ENCODE assay signal across 11 cellular contexts in genomic region chr2:202574541-202574940, GRCh38.
DNase-seq lines count a peak whose midpoint lies in the region; ATAC-seq and TF ChIP-seq lines count a peak whose summit lies in the region.
"Had no signal": no experiment of that assay in that cellular context is flagged by ENCODE, and none has a peak within 500 bp of the region (broad histone marks: within the 10 kb centered on the region; RNA-seq: fewer than 3 reads in every experiment).

No MANE protein-coding gene starts in this region.

- H3K36me3 ChIP-seq in GM23248 (ENCODE audit: low read depth) (no peaks in the 10 kb centered on the region), PC-3 (ENCODE audit: low read depth, low read length) (no peaks in the 10 kb centered on the region), neuronal stem cell (replicated peaks in 1 of 2; ENCODE audit: control insufficient read depth in 2 of 2, insufficient read depth in 2 of 2, low read length in 2 of 2) (no peaks in the 10 kb centered on the region)
- H3K36me3 ChIP-seq: Peyer's patch, SJCRH30 had no signal

- H4K20me1 ChIP-seq in GM23248 (ENCODE audit: insufficient read depth) (no peaks in the 10 kb centered on the region), PC-3 (ENCODE audit: low read length) (no peaks in the 10 kb centered on the region)

- H3K79me2 ChIP-seq in GM23248 (ENCODE audit: insufficient read depth), result no peaks in the 10 kb centered on the region
- H3K79me2 ChIP-seq in PC-3 (ENCODE audit: low read length), result no peaks in the 10 kb centered on the region

- H2AFZ ChIP-seq in GM23248, result no peak overlapping the region
- no peak overlapping the region for H2AFZ ChIP-seq in PC-3 (ENCODE audit: low read length)
- no peak overlapping the region for H2AFZ ChIP-seq in neuronal stem cell (ENCODE audit: low read length)

- H3K18ac ChIP-seq in neuronal stem cell (ENCODE audit: low read length), result no peak overlapping the region

- H3K9me3 ChIP-seq in GM23248 (ENCODE audit: low read depth), result no peaks in the 10 kb centered on the region
- H3K9me3 ChIP-seq in PC-3 (ENCODE audit: low read length), result no peaks in the 10 kb centered on the region
- H3K9me3 ChIP-seq in neuronal stem cell (replicated peaks in 1 of 2; ENCODE audit: control insufficient read depth in 2 of 2, insufficient read depth in 1 of 2, low read depth in 1 of 2, low read length in 2 of 2), result peaks cover 0 to 3% of the 10 kb centered on the region in 2 donors
- H3K9me3 ChIP-seq: A549, Peyer's patch, SJCRH30 had no signal

- H3K23ac ChIP-seq in neuronal stem cell (ENCODE audit: low read depth, low read length, poor library complexity), result no peak overlapping the region

- POLR2A ChIA-PET in PC-3 (lab: Charles Lee; ENCODE audit: unreplicated experiment), result no interaction called here

- no peak overlapping the region for H2BK12ac ChIP-seq in neuronal stem cell (ENCODE audit: low read length)

- WGBS in GM23248 (ENCODE audit: low coverage in 1 of 2, low lambda C conversion rate in 2 of 2, missing lambda C conversion rate in 2 of 2), 2 experiments, result 70 to 74% methylated on average over 2 of the region's 2 CpGs
- no CpG with 5 or more reads among the region's 2 CpGs for WGBS in neuronal stem cell (ENCODE audit: extremely low coverage in 2 of 2, insufficient read length in 2 of 2, insufficient replicate concordance in 1 of 2), 2 donors

- H3K4me1 ChIP-seq in GM23248 (ENCODE audit: insufficient read depth), result no peaks in the 10 kb centered on the region
- H3K4me1 ChIP-seq in PC-3 (ENCODE audit: insufficient read depth, low read length), result no peaks in the 10 kb centered on the region; the same call in 1 of the 2 replicates
- peaks cover 0 to 3% of the 10 kb centered on the region in 2 donors for H3K4me1 ChIP-seq in neuronal stem cell (ENCODE audit: control insufficient read depth in 2 of 2, insufficient read depth in 1 of 2, low read depth in 1 of 2, low read length in 2 of 2)
- H3K4me1 ChIP-seq: A549, Peyer's patch had no signal

- no peak overlapping the region for H2BK5ac ChIP-seq in neuronal stem cell (ENCODE audit: low read length)

- H3K4ac ChIP-seq in neuronal stem cell (ENCODE audit: low read length), result no peak overlapping the region

- H3K4me2 ChIP-seq in GM23248 (ENCODE audit: unreplicated experiment), result no peak overlapping the region
- H3K4me2 ChIP-seq in PC-3 (ENCODE audit: low read length), result no peak overlapping the region
- H3K4me2 ChIP-seq in neuronal stem cell (ENCODE audit: insufficient read depth, low read length, poor library complexity, severe bottlenecking), result no peak overlapping the region
- H3K4me2 ChIP-seq: A549 had no signal

- H3K9ac ChIP-seq in GM23248 (no peak overlapping the region), PC-3 (ENCODE audit: low read length) (no peak overlapping the region), neuronal stem cell (ENCODE audit: low read depth, low read length, poor library complexity) (no peak overlapping the region)

- H2AK5ac ChIP-seq in neuronal stem cell (ENCODE audit: low read depth, low read length), result no peak overlapping the region

- CTCF ChIA-PET in PC-3 (lab: Charles Lee), result interaction anchor here (0.6 kb wide), 2 partner anchors 135 to 298 kb away, joined by 3 to 7 read pairs; no protein-coding TSS in a partner anchor

- DNase-seq in GM23248 (peak; percentile 15), PC-3 (peak; percentile 60), fibroblast of the aortic adventitia (ENCODE audit: low read depth) (peak; percentile 52), neuronal stem cell (ENCODE audit: low spot score) (no peak), NCI-H1092 treated with DMSO at 0.1 percent for 48 hours (lab: John Stamatoyannopoulos, UW) (no peak), NCI-H82 (lab: John Stamatoyannopoulos, UW) (no peak)
- DNase-seq: NCI-H187 treated with DMSO at 0.1 percent for 48 hours had no signal

- H3K9me2 ChIP-seq in GM23248 (ENCODE audit: insufficient read depth) (no peaks in the 10 kb centered on the region), PC-3 (replicated peaks; ENCODE audit: low read length) (no peaks in the 10 kb centered on the region)

- H3K27ac ChIP-seq in GM23248 (no peak overlapping the region), PC-3 (ENCODE audit: low read length) (no peak overlapping the region; the same call in 1 of the 2 replicates), neuronal stem cell (replicated peaks; ENCODE audit: low read length) (no peak overlapping the region)
- H3K27ac ChIP-seq: A549, Peyer's patch, SJCRH30 had no signal

- H3K27me3 ChIP-seq in GM23248 (replicated peaks; ENCODE audit: insufficient read depth), result no peaks in the 10 kb centered on the region
- H3K27me3 ChIP-seq in PC-3 (ENCODE audit: low read length), result no peaks in the 10 kb centered on the region
- no peaks in the 10 kb centered on the region for H3K27me3 ChIP-seq in neuronal stem cell (ENCODE audit: control insufficient read depth in 3 of 3, insufficient read depth in 3 of 3, low read depth in 1 of 3, low read length in 3 of 3)
- H3K27me3 ChIP-seq: Peyer's patch, SJCRH30 had no signal

- no TSS peak for BruUV-seq in PC-3 (replicated peaks; lab: Mats Ljungman, UMichigan)

- intact Hi-C loops in PC-3 (cut with micrococcal nuclease), result loop anchor here (5.0 to 10.0 kb wide), 3 partner anchors 550 to 1243 kb away; no protein-coding TSS in a partner anchor

- peak overlapping the region; percentile 75 for H2BK15ac ChIP-seq in neuronal stem cell (ENCODE audit: low read length)

- ATAC-seq in PC-3 (peak; percentile 86), HG02642 (IDR thresholded peaks at IDR 0.05; ENCODE audit: poor library complexity, unreplicated experiment) (no peak)

- no peak overlapping the region for H4K8ac ChIP-seq in neuronal stem cell (ENCODE audit: low read depth, low read length)

- H3K4me3 ChIP-seq in GM23248 (no peak overlapping the region), PC-3 (ENCODE audit: low read length) (no peak overlapping the region), fibroblast of the aortic adventitia (ENCODE audit: low read depth, low read length) (no peak overlapping the region), neuronal stem cell (ENCODE audit: low read length in 2 of 2) (no peak overlapping the region)
- H3K4me3 ChIP-seq: A549, Peyer's patch, SJCRH30 had no signal

- peaks cover 1% of the 10 kb centered on the region for H3K79me1 ChIP-seq in neuronal stem cell (ENCODE audit: low read depth, low read length)

- H3F3A ChIP-seq in GM23248 (ENCODE audit: insufficient read depth) (no peaks in the 10 kb centered on the region), PC-3 (ENCODE audit: low read length, unreplicated experiment) (no peaks in the 10 kb centered on the region)

- no peak overlapping the region for H3K14ac ChIP-seq in neuronal stem cell (ENCODE audit: low read length)

- in situ Hi-C loops in GM23248 (cut with MboI), result no loop called here

- no peak overlapping the region for H2BK120ac ChIP-seq in neuronal stem cell (ENCODE audit: low read depth, low read length)

- no peak for TF ChIP-seq CTCF in PC-3 (conservative IDR thresholded peaks at IDR 0.05; ENCODE audit: low read depth, low read length)
- TF ChIP-seq CTCF in fibroblast of the aortic adventitia (IDR thresholded peaks at IDR 0.05; ENCODE audit: insufficient read depth, low read length), result no peak

- no peak overlapping the region for H4K91ac ChIP-seq in neuronal stem cell (ENCODE audit: low read depth, low read length, poor library complexity)

Comparison
In these comparisons a context has a peak if more than half of its experiments do, and no peak if none do; other contexts are left out.
1. DNase-seq: peak in GM23248 (single experiment), PC-3 (single experiment) and fibroblast of the aortic adventitia (single experiment); none in neuronal stem cell (single experiment), NCI-H1092 treated with DMSO at 0.1 percent for 48 hours (single experiment) and NCI-H82 (single experiment).